Comparison of ENCODE assay signal across 8 cellular contexts in the genomic region with DNA sequence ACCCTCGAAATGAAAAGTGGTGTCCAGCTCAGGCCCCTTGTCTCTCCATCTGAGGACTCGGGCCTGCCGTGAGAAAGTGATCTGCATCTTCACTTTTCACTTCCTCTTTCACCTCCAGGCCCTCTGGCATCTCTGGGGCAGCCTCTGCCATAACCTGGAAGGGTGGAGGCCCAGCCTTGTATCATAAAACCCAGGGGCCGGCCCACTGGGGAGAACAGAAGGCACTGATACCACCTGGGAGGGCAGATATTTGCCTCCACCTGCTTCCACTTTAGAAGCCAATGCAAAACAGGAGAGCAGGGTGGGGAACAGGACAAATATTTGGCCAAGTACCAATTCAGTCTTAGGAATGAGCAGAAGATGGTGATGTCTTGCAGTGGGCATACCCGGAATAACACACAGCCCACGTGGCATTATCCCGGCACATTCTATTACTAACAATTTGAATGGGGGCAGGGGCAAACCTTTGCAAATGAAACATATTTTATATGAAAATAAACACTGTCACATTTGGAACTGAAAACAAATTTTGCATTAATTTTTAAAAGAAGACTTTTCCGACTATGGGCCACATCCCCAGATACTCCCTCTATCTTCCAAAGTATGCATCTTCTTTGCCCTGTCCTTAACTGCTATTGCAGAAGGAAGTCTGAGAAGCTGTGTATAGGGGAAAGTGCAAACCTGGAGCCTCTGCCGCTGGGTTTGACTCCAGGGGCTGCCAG.
A peak's percentile ranks its signal among the peaks of the same experiment; 100 is the strongest.
DNase-seq lines count a peak whose midpoint lies in the region; ATAC-seq and TF ChIP-seq lines count a peak whose summit lies in the region.

No MANE protein-coding gene starts in this region.

- peak; percentile 73 for DNase-seq in GM13976 (ENCODE audit: low spot score)
- peak; percentile 48 to 73 for DNase-seq in erythroblast (lab: John Stamatoyannopoulos, UW)
- DNase-seq in posterior vena cava (ENCODE audit: low spot score), result no peak
- DNase-seq in head of caudate nucleus, result no peak
- no peak for DNase-seq in DMS114 treated with DMSO at 0.1 percent for 48 hours (lab: John Stamatoyannopoulos, UW; ENCODE audit: unreplicated experiment)
- no peak for DNase-seq in NCI-H2107 treated with DMSO at 0.1 percent for 48 hours (lab: John Stamatoyannopoulos, UW; ENCODE audit: unreplicated experiment)

- ATAC-seq in GM21723 (IDR thresholded peaks at IDR 0.05; ENCODE audit: unreplicated experiment), result peak; percentile 86

- peak; percentile 60; the same call in 1 of the 2 replicates for TF ChIP-seq EP300 in Ishikawa (IDR thresholded peaks at IDR 0.05; ENCODE audit: borderline replicate concordance)

- TF ChIP-seq POLR2A in erythroblast (IDR thresholded peaks at IDR 0.05; ENCODE audit: low read length), result no peak

- intact Hi-C loops in posterior vena cava (cut with DNase I) (no loop called here), head of caudate nucleus (cut with DNase I) (no loop called here)

- no peak for TF ChIP-seq CTCF in GM13976 (IDR thresholded peaks at IDR 0.05; ENCODE audit: borderline replicate concordance, control extremely low read depth, extremely low read depth, insufficient read depth, missing control alignments)

- TF ChIP-seq RAD21 in Ishikawa (IDR thresholded peaks at IDR 0.05; ENCODE audit: low read depth), result no peak

- in situ Hi-C loops in GM13976 (cut with MboI; ENCODE audit: low sequenced_read_pairs, unreplicated experiment), result no loop called here

TF ChIP-seq in Ishikawa, 13 proteins besides CTCF, POLR2A, EP300 and RAD21:
- TF ChIP-seq CREB1 (IDR thresholded peaks at IDR 0.05; ENCODE audit: low read depth) (no peak), USF1 (IDR thresholded peaks at IDR 0.05) (peak; percentile 73), MAX (IDR thresholded peaks at IDR 0.05) (no peak; the same call in 1 of the 2 replicates), TAF1 (IDR thresholded peaks at IDR 0.05; ENCODE audit: low read depth) (no peak), REST (IDR thresholded peaks at IDR 0.05; ENCODE audit: low read depth) (no peak), YY1 (IDR thresholded peaks at IDR 0.05; ENCODE audit: low read depth) (no peak), EGR1 (IDR thresholded peaks at IDR 0.05) (no peak), FOXM1 (IDR thresholded peaks at IDR 0.05; ENCODE audit: borderline replicate concordance, low read depth) (no peak; the same call in 1 of the 2 replicates), NFIC (IDR thresholded peaks at IDR 0.05) (peak; percentile 84), TCF12 (IDR thresholded peaks at IDR 0.05; ENCODE audit: low read depth) (peak; percentile 50; the same call in 1 of the 2 replicates), ZBTB7A (IDR thresholded peaks at IDR 0.05; ENCODE audit: low read depth) (no peak), TEAD4 (IDR thresholded peaks at IDR 0.05) (peak; percentile 85), CEBPB (IDR thresholded peaks at IDR 0.05) (no peak)

Comparison
In these comparisons a context has a peak if more than half of its experiments do, and no peak if none do; other contexts are left out.
1. DNase-seq: peak in GM13976 (single experiment) and erythroblast (2 of 2); none in posterior vena cava (single experiment), head of caudate nucleus (0 of 42), DMS114 treated with DMSO at 0.1 percent for 48 hours (single experiment) and NCI-H2107 treated with DMSO at 0.1 percent for 48 hours (single experiment).